In the genomic region with DNA sequence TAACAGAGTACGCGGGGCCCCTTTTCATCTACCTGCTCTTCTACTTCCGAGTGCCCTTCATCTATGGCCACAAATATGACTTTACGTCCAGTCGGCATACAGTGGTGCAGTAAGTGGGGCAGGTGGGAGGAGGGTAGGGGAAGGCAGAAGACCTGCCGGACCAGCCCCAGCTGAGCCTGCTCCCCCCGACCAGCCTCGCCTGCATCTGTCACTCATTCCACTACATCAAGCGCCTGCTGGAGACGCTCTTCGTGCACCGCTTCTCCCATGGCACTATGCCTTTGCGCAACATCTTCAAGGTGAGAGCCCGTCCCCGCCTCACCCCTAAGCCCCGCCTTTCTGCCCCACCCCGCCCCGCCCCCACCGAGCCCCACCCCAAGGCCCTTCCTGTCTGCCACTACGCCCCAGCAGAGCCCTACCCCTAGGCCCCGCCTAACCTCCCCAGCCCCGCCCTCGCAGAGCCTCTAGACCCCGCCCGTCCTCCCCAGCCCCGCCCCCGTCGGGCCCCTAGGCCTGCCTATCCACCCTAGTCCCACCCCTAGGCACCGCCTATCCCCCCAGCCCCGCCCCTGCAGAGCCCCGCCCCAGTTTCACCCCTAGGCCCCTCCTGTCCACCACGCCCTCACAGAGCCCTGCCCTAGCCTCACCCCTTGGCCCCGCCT, we compare ENCODE assay signal across 1 cellular context.
TF ChIP-seq lines count a peak whose summit lies in the region.

No MANE protein-coding gene starts in this region.

TF ChIP-seq in WTC11, 78 proteins besides CTCF, POLR2A, EP300 and RAD21 (continued from another document):
- no peak for TF ChIP-seq RELA (CRISPR knock-in tag; IDR thresholded peaks at IDR 0.05; ENCODE audit: borderline replicate concordance)
- TF ChIP-seq, protein P1, sequence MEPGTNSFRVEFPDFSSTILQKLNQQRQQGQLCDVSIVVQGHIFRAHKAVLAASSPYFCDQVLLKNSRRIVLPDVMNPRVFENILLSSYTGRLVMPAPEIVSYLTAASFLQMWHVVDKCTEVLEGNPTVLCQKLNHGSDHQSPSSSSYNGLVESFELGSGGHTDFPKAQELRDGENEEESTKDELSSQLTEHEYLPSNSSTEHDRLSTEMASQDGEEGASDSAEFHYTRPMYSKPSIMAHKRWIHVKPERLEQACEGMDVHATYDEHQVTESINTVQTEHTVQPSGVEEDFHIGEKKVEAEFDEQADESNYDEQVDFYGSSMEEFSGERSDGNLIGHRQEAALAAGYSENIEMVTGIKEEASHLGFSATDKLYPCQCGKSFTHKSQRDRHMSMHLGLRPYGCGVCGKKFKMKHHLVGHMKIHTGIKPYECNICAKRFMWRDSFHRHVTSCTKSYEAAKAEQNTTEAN (CRISPR knock-in tag; IDR thresholded peaks at IDR 0.05): no peak
- TF ChIP-seq PRRX2 (CRISPR knock-in tag; IDR thresholded peaks at IDR 0.05): no peak
- TF ChIP-seq MYBL2 (CRISPR knock-in tag; IDR thresholded peaks at IDR 0.05): no peak
TF ChIP-seq in WTC11: peak in this region for 0.
